4 cellular contexts compared by ENCODE assay signal in the genomic region with DNA sequence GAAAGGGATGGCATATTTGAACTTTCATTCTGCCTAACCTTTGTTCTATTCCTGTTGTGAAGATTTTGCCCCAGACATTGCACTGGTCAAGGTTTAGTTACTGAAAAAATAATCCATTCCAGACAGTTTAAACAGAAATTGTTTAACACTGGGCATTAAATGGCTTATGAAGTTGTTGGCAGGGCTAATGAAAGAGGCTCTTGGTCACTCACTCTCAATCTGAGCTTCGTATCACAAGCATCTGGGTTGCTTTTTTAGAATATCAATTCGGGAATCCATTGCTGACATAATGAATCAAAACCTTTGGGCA.
"Had no signal": no experiment of that assay in that cellular context is flagged by ENCODE, and none has a peak within 500 bp of the region (broad histone marks: within the 10 kb centered on the region; RNA-seq: fewer than 3 reads in every experiment).

No MANE protein-coding gene starts in this region.

- H3K36me3 ChIP-seq: left lung, neutrophil, sigmoid colon had no signal

- H3K4me3 ChIP-seq: left lung, sigmoid colon had no signal

- H3K4me1 ChIP-seq: left lung had no signal

- H3K9me3 ChIP-seq: left lung, neutrophil, sigmoid colon had no signal

- H3K27ac ChIP-seq: foreskin keratinocyte, left lung, neutrophil, sigmoid colon had no signal

- H3K27me3 ChIP-seq: foreskin keratinocyte, left lung, neutrophil, sigmoid colon had no signal

- DNase-seq: left lung, sigmoid colon had no signal
